In the genomic region with DNA sequence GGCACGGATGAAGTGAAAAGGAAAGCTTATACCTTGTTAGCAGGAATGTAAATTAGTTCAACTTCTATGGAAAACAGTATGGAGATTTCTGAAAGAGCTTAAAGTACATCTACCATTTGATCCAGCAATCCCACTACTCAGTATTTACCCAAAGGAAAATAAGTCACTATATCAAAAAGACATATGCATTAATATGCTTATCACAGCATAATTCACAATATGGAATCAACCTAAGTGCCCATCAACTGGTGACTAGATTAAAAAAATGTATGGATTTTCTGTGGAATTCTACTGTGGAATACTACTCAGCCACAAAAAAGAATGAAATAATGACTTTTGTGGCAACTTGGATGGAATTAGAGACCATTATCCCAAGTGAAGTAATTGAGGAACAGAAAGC, we compare ENCODE assay signal across 36 cellular contexts.
DNase-seq lines count a peak whose midpoint lies in the region; ATAC-seq, FAIRE-seq and TF ChIP-seq lines count a peak whose summit lies in the region.
"Had no signal": no experiment of that assay in that cellular context is flagged by ENCODE, and none has a peak within 500 bp of the region (broad histone marks: within the 10 kb centered on the region; RNA-seq: fewer than 3 reads in every experiment).

No MANE protein-coding gene starts in this region.

- FAIRE-seq in HepG2 (lab: Jason Lieb, UNC) = no peak
- no peak for FAIRE-seq in A549 (lab: Jason Lieb, UNC)
- peak; percentile 74 for FAIRE-seq in GM12892 (lab: Jason Lieb, UNC)
- FAIRE-seq: A204.1, D721Med had no signal

- H3K79me2 ChIP-seq in HepG2 (ENCODE audit: insufficient read depth, low read length) = no peaks in the 10 kb centered on the region

- H2BK15ac ChIP-seq in IMR-90 (ENCODE audit: low read depth, low read length) = no peak overlapping the region

- H2BK120ac ChIP-seq in IMR-90 (ENCODE audit: low read depth, low read length) = no peak overlapping the region

- no peak overlapping the region for H3K56ac ChIP-seq in IMR-90 (ENCODE audit: extremely low read depth, insufficient read depth, low read length)

- H3K18ac ChIP-seq in IMR-90 (ENCODE audit: low read depth, low read length) = no peak overlapping the region

- no peak overlapping the region for H3K23ac ChIP-seq in IMR-90 (ENCODE audit: low read depth, low read length)

- no peak overlapping the region for H2BK5ac ChIP-seq in IMR-90 (ENCODE audit: low read depth, low read length, poor library complexity, severe bottlenecking)

- H3K4ac ChIP-seq in IMR-90 (ENCODE audit: low read depth, low read length) = no peak overlapping the region

- no peak for DNase-seq in HepG2 (ENCODE audit: low spot score)
- no peak for DNase-seq in right lobe of liver
- no peak for DNase-seq in A549 (ENCODE audit: low read depth in 1 of 2, low spot score in 1 of 2)
- DNase-seq in GM12892 (ENCODE audit: insufficient read length) = no peak
- DNase-seq in IMR-90 = no peak
- no peak for DNase-seq in T-cell
- DNase-seq in CD1c-positive myeloid dendritic cell (ENCODE audit: extremely low spot score) = no peak
- DNase-seq in activated T-cell treated with anti-CD3 and anti-CD28 coated beads, Interleukin-2, amount 50 U/mL, for 24 hours = no peak
- DNase-seq: 8988T; ACHN; AML-193; BE2C; C1 segment of cervical spinal cord; Caco-2; Calu3; CD4-positive, alpha-beta memory T cell; CD4-positive, alpha-beta T cell; CD4-positive, CD25-positive, alpha-beta regulatory T cell; CD8-positive, alpha-beta memory T cell; CD8-positive, alpha-beta T cell; COR-L47; DMS 273 treated with DMSO at 0.1 percent for 48 hours; DMS153; DMS53; DMS79; DMS79 treated with DMSO at 0.1 percent for 48 hours; DND-41; EL had no signal

- H3K79me1 ChIP-seq in IMR-90 (ENCODE audit: low read depth in 1 of 2, low read length in 2 of 2) = no peaks in the 10 kb centered on the region

- no peak overlapping the region for H2AFZ ChIP-seq in HepG2 (ENCODE audit: low read length)
- no peak overlapping the region for H2AFZ ChIP-seq in IMR-90 (replicated peaks; ENCODE audit: low read length, poor library complexity)

- no peaks in the 10 kb centered on the region for H3K4me1 ChIP-seq in HepG2 (ENCODE audit: insufficient read depth, low read length)
- H3K4me1 ChIP-seq in right lobe of liver = no peaks in the 10 kb centered on the region
- no peaks in the 10 kb centered on the region for H3K4me1 ChIP-seq in A549
- no peaks in the 10 kb centered on the region for H3K4me1 ChIP-seq in IMR-90 (ENCODE audit: control insufficient read depth, insufficient read depth, low read length)
- H3K4me1 ChIP-seq: BE2C; BLaER1; BLaER1 treated with 17β-estradiol and CSF1 and Interleukin-3, amounts not matched to agents 10 nM and 100 nM; Caco-2 had no signal

- H3K27me3 ChIP-seq in HepG2 (ENCODE audit: control insufficient read depth in 1 of 2, insufficient read depth in 2 of 2, low read length in 2 of 2) = no peaks in the 10 kb centered on the region
- no peaks in the 10 kb centered on the region for H3K27me3 ChIP-seq in right lobe of liver
- no peaks in the 10 kb centered on the region for H3K27me3 ChIP-seq in IMR-90 (ENCODE audit: control insufficient read depth, insufficient read depth, low read length)
- H3K27me3 ChIP-seq: BE2C; BLaER1; BLaER1 treated with 17β-estradiol and CSF1 and Interleukin-3, amounts not matched to agents 10 nM and 100 nM had no signal

- H3K27ac Mint-ChIP-seq in T-cell = no peak overlapping the region
- no peak overlapping the region for H3K27ac Mint-ChIP-seq in activated T-cell treated with anti-CD3 and anti-CD28 coated beads, Interleukin-2, amount 50 U/mL, for 24 hours
- H3K27ac Mint-ChIP-seq: B cell; CD14-positive monocyte; CD4-positive, alpha-beta memory T cell; CD4-positive, alpha-beta T cell; CD4-positive, CD25-positive, alpha-beta regulatory T cell; CD8-positive, alpha-beta memory T cell; CD8-positive, alpha-beta T cell had no signal

- H4K20me1 ChIP-seq in HepG2 (ENCODE audit: insufficient read depth, low read length) (no peaks in the 10 kb centered on the region), IMR-90 (ENCODE audit: insufficient read depth, low read length) (no peaks in the 10 kb centered on the region)
- H4K20me1 ChIP-seq: BLaER1; BLaER1 treated with 17β-estradiol and CSF1 and Interleukin-3, amounts not matched to agents 10 nM and 100 nM had no signal

- intact Hi-C loops in HepG2 (cut with micrococcal nuclease; ENCODE audit: unreplicated experiment) (no loop called here), right lobe of liver (cut with DNase I) (no loop called here), IMR-90 (cut with micrococcal nuclease) (no loop called here)

- no peak for TF ChIP-seq CTCF in HepG2 (CRISPR knock-in tag; IDR thresholded peaks at IDR 0.05)
- no peak for TF ChIP-seq CTCF in right lobe of liver (IDR thresholded peaks at IDR 0.05)
- no peak for TF ChIP-seq CTCF in A549 (IDR thresholded peaks at IDR 0.05)
- no peak for TF ChIP-seq CTCF in IMR-90 (conservative IDR thresholded peaks at IDR 0.05; ENCODE audit: low read depth, low read length)

- no peak overlapping the region for H3K4me2 ChIP-seq in HepG2 (ENCODE audit: low read depth, low read length)
- no peak overlapping the region for H3K4me2 ChIP-seq in A549
- H3K4me2 ChIP-seq in IMR-90 (ENCODE audit: low read depth, low read length) = no peak overlapping the region
- H3K4me2 ChIP-seq: BLaER1; BLaER1 treated with 17β-estradiol and CSF1 and Interleukin-3, amounts not matched to agents 10 nM and 100 nM had no signal

- H3K36me3 Mint-ChIP-seq in T-cell = no peaks in the 10 kb centered on the region
- no peaks in the 10 kb centered on the region for H3K36me3 Mint-ChIP-seq in activated T-cell treated with anti-CD3 and anti-CD28 coated beads, Interleukin-2, amount 50 U/mL, for 24 hours (ENCODE audit: low read depth)
- H3K36me3 Mint-ChIP-seq: CD14-positive monocyte; CD4-positive, alpha-beta memory T cell; CD4-positive, CD25-positive, alpha-beta regulatory T cell; CD8-positive, alpha-beta memory T cell; CD8-positive, alpha-beta T cell had no signal

- no peak overlapping the region for H3K4me3 Mint-ChIP-seq in T-cell
- H3K4me3 Mint-ChIP-seq in activated T-cell treated with anti-CD3 and anti-CD28 coated beads, Interleukin-2, amount 50 U/mL, for 24 hours = no peak overlapping the region
- H3K4me3 Mint-ChIP-seq: B cell; CD14-positive monocyte; CD4-positive, alpha-beta memory T cell; CD4-positive, alpha-beta T cell; CD4-positive, CD25-positive, alpha-beta regulatory T cell; CD8-positive, alpha-beta memory T cell; CD8-positive, alpha-beta T cell had no signal

- H3K4me1 Mint-ChIP-seq in T-cell = no peaks in the 10 kb centered on the region
- H3K4me1 Mint-ChIP-seq in activated T-cell treated with anti-CD3 and anti-CD28 coated beads, Interleukin-2, amount 50 U/mL, for 24 hours (ENCODE audit: low read depth) = no peaks in the 10 kb centered on the region
- H3K4me1 Mint-ChIP-seq: B cell; CD14-positive monocyte; CD4-positive, alpha-beta memory T cell; CD4-positive, CD25-positive, alpha-beta regulatory T cell; CD8-positive, alpha-beta memory T cell had no signal

- no peak overlapping the region for H4K5ac ChIP-seq in IMR-90 (ENCODE audit: low read depth, low read length)

- POLR2A ChIA-PET in HepG2 (lab: Yijun Ruan, JAX) = no interaction called here
- POLR2A ChIA-PET in A549 (lab: Yijun Ruan, JAX) = no interaction called here
- POLR2A ChIA-PET in IMR-90 (lab: Charles Lee; ENCODE audit: unreplicated experiment) = no interaction called here
- POLR2A ChIA-PET in T-cell (lab: Charles Lee) = no interaction called here

- no peak overlapping the region for H4K91ac ChIP-seq in IMR-90 (ENCODE audit: insufficient read depth, low read depth, low read length)

- TF ChIP-seq EP300 in HepG2 (IDR thresholded peaks at IDR 0.05; ENCODE audit: low read depth in 2 of 2, low read length in 2 of 2) = no peak
- no peak for TF ChIP-seq EP300 in HepG2 (CRISPR knock-in tag; IDR thresholded peaks at IDR 0.05; ENCODE audit: borderline replicate concordance)
- TF ChIP-seq EP300 in A549 (IDR thresholded peaks at IDR 0.05) = no peak

- no peak overlapping the region for H3K9ac ChIP-seq in HepG2 (ENCODE audit: insufficient read depth, low read depth, low read length)
- H3K9ac ChIP-seq in IMR-90 (ENCODE audit: low read depth, low read length) = no peak overlapping the region
- H3K9ac ChIP-seq: BLaER1; BLaER1 treated with 17β-estradiol and CSF1 and Interleukin-3, amounts not matched to agents 10 nM and 100 nM had no signal

- H3K9me3 Mint-ChIP-seq in T-cell = peaks cover 0 to 23% (median 18%) of the 10 kb centered on the region in 3 donors
- H3K9me3 Mint-ChIP-seq in activated T-cell treated with anti-CD3 and anti-CD28 coated beads, Interleukin-2, amount 50 U/mL, for 24 hours = peaks cover 10% of the 10 kb centered on the region

- H3K27me3 Mint-ChIP-seq in T-cell = no peaks in the 10 kb centered on the region
- no peaks in the 10 kb centered on the region for H3K27me3 Mint-ChIP-seq in activated T-cell treated with anti-CD3 and anti-CD28 coated beads, Interleukin-2, amount 50 U/mL, for 24 hours
- H3K27me3 Mint-ChIP-seq: B cell; CD4-positive, alpha-beta memory T cell; CD4-positive, alpha-beta T cell; CD4-positive, CD25-positive, alpha-beta regulatory T cell; CD8-positive, alpha-beta memory T cell had no signal

- H2BK20ac ChIP-seq in IMR-90 (ENCODE audit: low read depth, low read length) = no peak overlapping the region

- H3K9me3 ChIP-seq in HepG2 (ENCODE audit: low read length) = peaks cover 6% of the 10 kb centered on the region; the same call in 1 of the 2 replicates
- H3K9me3 ChIP-seq in right lobe of liver = no peaks in the 10 kb centered on the region
- H3K9me3 ChIP-seq in A549 = no peaks in the 10 kb centered on the region
- peaks cover 8% of the 10 kb centered on the region for H3K9me3 ChIP-seq in IMR-90 (ENCODE audit: control insufficient read depth, insufficient read depth, low read length)
- H3K9me3 ChIP-seq: BE2C; BLaER1; BLaER1 treated with 17β-estradiol and CSF1 and Interleukin-3, amounts not matched to agents 10 nM and 100 nM; Caco-2 had no signal

- BruUV-seq in HepG2 (replicated peaks; lab: Mats Ljungman, UMichigan) (no TSS peak), IMR-90 (replicated peaks; lab: Mats Ljungman, UMichigan) (no TSS peak)

- no peak for TF ChIP-seq RAD21 in HepG2 (CRISPR knock-in tag; IDR thresholded peaks at IDR 0.05)
- no peak for TF ChIP-seq RAD21 in A549 (conservative IDR thresholded peaks at IDR 0.05 in 1 of 2, IDR thresholded peaks at IDR 0.05 in 1 of 2)
- TF ChIP-seq RAD21 in IMR-90 (IDR thresholded peaks at IDR 0.05; ENCODE audit: low read length) = no peak

- no peak overlapping the region for H3K27ac ChIP-seq in HepG2 (ENCODE audit: extremely low read length, insufficient read depth, low read length)
- H3K27ac ChIP-seq in right lobe of liver = no peak overlapping the region
- no peak overlapping the region for H3K27ac ChIP-seq in A549
- no peak overlapping the region for H3K27ac ChIP-seq in IMR-90 (ENCODE audit: insufficient read depth, low read length)
- H3K27ac ChIP-seq: 22Rv1; BLaER1; BLaER1 treated with 17β-estradiol and CSF1 and Interleukin-3, amounts not matched to agents 10 nM and 100 nM; C4-2B had no signal

- H2AK9ac ChIP-seq in IMR-90 (replicated peaks; ENCODE audit: low read depth, low read length, poor library complexity) = no peak overlapping the region

- in situ Hi-C loops in HepG2 (cut with HindIII; ENCODE audit: extremely low pct_ligation_motif_present, low pct_unique_long_range_greater_than_20kb) = no loop called here
- in situ Hi-C loops in IMR-90 (cut with MboI; ENCODE audit: low sequenced_read_pairs) = no loop called here

- no peaks in the 10 kb centered on the region for H3K36me3 ChIP-seq in HepG2 (replicated peaks in 1 of 2; ENCODE audit: control insufficient read depth in 1 of 2, insufficient read depth in 2 of 2, low read length in 2 of 2)
- H3K36me3 ChIP-seq in right lobe of liver = no peaks in the 10 kb centered on the region
- H3K36me3 ChIP-seq in IMR-90 (ENCODE audit: control insufficient read depth, insufficient read depth, low read length) = no peaks in the 10 kb centered on the region
- H3K36me3 ChIP-seq: BE2C; BLaER1; BLaER1 treated with 17β-estradiol and CSF1 and Interleukin-3, amounts not matched to agents 10 nM and 100 nM had no signal

- dilution Hi-C loops in IMR-90 (cut with HindIII; ENCODE audit: low sequenced_read_pairs, unreplicated experiment) = no loop called here

- ATAC-seq in HepG2 = no peak
- ATAC-seq in right lobe of liver = no peak
- no peak for ATAC-seq in A549
- ATAC-seq in IMR-90 (ENCODE audit: low read depth) = no peak
- no peak for ATAC-seq in T-cell (replicated peaks in 1 of 4)
- ATAC-seq: CD8-positive, alpha-beta T cell had no signal

- H3K4me3 ChIP-seq in HepG2 (replicated peaks in 1 of 3; ENCODE audit: insufficient read depth in 1 of 3, low read depth in 2 of 3, low read length in 3 of 3) (no peak overlapping the region), right lobe of liver (no peak overlapping the region), A549 (no peak overlapping the region), IMR-90 (ENCODE audit: insufficient read depth, low read depth, low read length) (no peak overlapping the region)
- H3K4me3 ChIP-seq: BLaER1; BLaER1 treated with 17β-estradiol and CSF1 and Interleukin-3, amounts not matched to agents 10 nM and 100 nM had no signal

- 0% methylated on average over 1 of the region's 1 CpG for WGBS in HepG2 (ENCODE audit: low lambda C conversion rate)
- 50% methylated on average over 1 of the region's 1 CpG for WGBS in right lobe of liver (ENCODE audit: insufficient coverage, low coverage, low lambda C conversion rate, missing lambda C conversion rate)
- 3% methylated on average over 1 of the region's 1 CpG for WGBS in A549 (ENCODE audit: missing lambda C conversion rate)
- WGBS in IMR-90 (ENCODE audit: extremely low coverage in 2 of 2, insufficient read length in 1 of 2), 2 experiments = no CpG with 5 or more reads among the region's 1 CpG

- H3K14ac ChIP-seq in IMR-90 (replicated peaks; ENCODE audit: low read depth, low read length) = no peak overlapping the region

- no peak overlapping the region for H2AK5ac ChIP-seq in IMR-90 (ENCODE audit: low read depth, low read length)

- CTCF ChIA-PET in HepG2 (lab: Yijun Ruan, JAX; ENCODE audit: low intra/inter-chr PET ratio, low total read pairs) = no interaction called here
- CTCF ChIA-PET in A549 (lab: Yijun Ruan, JAX) = no interaction called here
- CTCF ChIA-PET in IMR-90 (lab: Yijun Ruan, JAX) = no interaction called here
- CTCF ChIA-PET in T-cell (lab: Charles Lee) = no interaction called here

- no peaks in the 10 kb centered on the region for H3K9me1 ChIP-seq in IMR-90 (ENCODE audit: insufficient read depth, low read length)

- TF ChIP-seq POLR2A in HepG2 (IDR thresholded peaks at IDR 0.05; ENCODE audit: insufficient read depth in 1 of 2, low read depth in 2 of 2, low read length in 2 of 2) = no peak
- TF ChIP-seq POLR2A in right lobe of liver (IDR thresholded peaks at IDR 0.05) = no peak
- TF ChIP-seq POLR2A in A549 (IDR thresholded peaks at IDR 0.05; ENCODE audit: low read length) = no peak
- TF ChIP-seq POLR2A in GM12892 (IDR thresholded peaks at IDR 0.05; ENCODE audit: low read depth, low read length) = no peak
- TF ChIP-seq POLR2A in IMR-90 (IDR thresholded peaks at IDR 0.05; ENCODE audit: low read depth, low read length) = no peak

- no peak overlapping the region for H4K8ac ChIP-seq in IMR-90 (ENCODE audit: low read depth in 2 of 2, low read length in 2 of 2)
